16 cellular contexts compared by ENCODE assay signal in the genomic region with DNA sequence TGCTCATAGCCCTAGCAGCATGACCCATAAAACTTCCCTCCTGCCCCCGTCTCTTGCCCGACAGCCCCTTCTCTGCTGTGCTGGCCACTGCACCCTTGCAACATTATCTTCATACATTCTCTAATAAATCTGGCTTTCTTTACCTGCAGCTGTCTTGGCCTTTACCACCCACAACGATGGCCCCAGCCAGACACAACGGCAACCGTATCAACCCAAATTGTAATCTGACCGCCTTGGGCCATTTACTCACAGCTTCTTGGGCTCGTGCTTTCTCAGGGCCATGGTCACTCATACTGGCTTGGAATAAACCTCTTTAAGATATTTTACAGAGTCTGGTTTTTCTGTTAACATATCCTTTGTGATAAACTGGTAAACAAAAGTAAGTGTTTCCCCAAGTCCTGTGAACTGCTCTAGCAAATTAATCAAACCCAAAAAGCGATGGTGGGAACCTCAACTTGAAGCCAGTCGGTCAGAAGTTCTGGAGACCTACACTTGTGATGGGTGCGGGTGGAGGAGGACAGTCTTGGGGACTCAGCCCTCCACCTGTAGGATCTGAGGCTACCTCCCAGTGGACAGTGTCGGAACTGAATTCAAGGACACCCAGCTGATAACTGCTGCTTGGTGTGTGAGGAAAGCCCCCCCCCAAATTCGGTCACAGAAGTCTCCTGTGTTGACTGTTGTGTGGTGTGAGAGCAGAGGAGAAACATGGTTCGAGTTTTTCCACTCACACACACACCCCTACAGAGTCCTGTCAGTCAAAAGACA.
DNase-seq lines count a peak whose midpoint lies in the region; ATAC-seq and TF ChIP-seq lines count a peak whose summit lies in the region.
"Had no signal": no experiment of that assay in that cellular context is flagged by ENCODE, and none has a peak within 500 bp of the region (broad histone marks: within the 10 kb centered on the region; RNA-seq: fewer than 3 reads in every experiment).

No MANE protein-coding gene starts in this region.

- no peaks in the 10 kb centered on the region for H3K27me3 ChIP-seq in H7 (ENCODE audit: control insufficient read depth, insufficient read depth, low read length)
- H3K27me3 ChIP-seq in mesendoderm (ENCODE audit: insufficient read depth, low read length, poor library complexity): no peaks in the 10 kb centered on the region
- H3K27me3 ChIP-seq: esophagus muscularis mucosa, heart right ventricle, sigmoid colon, upper lobe of right lung had no signal

- no peak overlapping the region for H3K4ac ChIP-seq in mesendoderm (ENCODE audit: low read depth, low read length)

- H3K27me3 Mint-ChIP-seq in WTC11 (ENCODE audit: low read depth): no peaks in the 10 kb centered on the region
- H3K27me3 Mint-ChIP-seq in nephron progenitor cell (ENCODE audit: low read depth, poor library complexity): peaks cover 7% of the 10 kb centered on the region

- H3K36me3 ChIP-seq in H7 (replicated peaks; ENCODE audit: control insufficient read depth, insufficient read depth, low read length) (no peaks in the 10 kb centered on the region; the same call in 1 of the 2 replicates), mesendoderm (ENCODE audit: control insufficient read depth, insufficient read depth, low read length) (no peaks in the 10 kb centered on the region)
- H3K36me3 ChIP-seq: heart right ventricle, sigmoid colon, upper lobe of right lung had no signal

- H3K4me3 Mint-ChIP-seq in WTC11: no peak overlapping the region
- no peak overlapping the region for H3K4me3 Mint-ChIP-seq in nephron progenitor cell
- H3K4me3 Mint-ChIP-seq: activated T-cell treated with anti-CD3 and anti-CD28 coated beads, Interleukin-2, amount 50 U/mL, for 4 hours had no signal

- H3K4me1 Mint-ChIP-seq in WTC11: peaks cover 10% of the 10 kb centered on the region
- peaks cover 25% of the 10 kb centered on the region for H3K4me1 Mint-ChIP-seq in nephron progenitor cell

- peak; percentile 20 for DNase-seq in activated CD4-positive, alpha-beta T cell treated with anti-CD3 and anti-CD28 coated beads for 48 hours
- DNase-seq in activated CD4-positive, alpha-beta T cell treated with anti-CD3 and anti-CD28 coated beads, Interleukin-2, amount 50 U/mL, for 48 hours: no peak
- DNase-seq in H7 (peak; percentile 32), WTC11 (ENCODE audit: low spot score) (no peak), mesendoderm (peak; percentile 55), COR-L47 (lab: John Stamatoyannopoulos, UW) (no peak), globus pallidus (ENCODE audit: low spot score) (no peak), nephron progenitor cell (no peak)
- DNase-seq: activated CD4-positive, alpha-beta T cell treated with anti-CD3 and anti-CD28 coated beads for 1 hour; GOT3; midbrain; sigmoid colon; upper lobe of right lung had no signal

- peak; percentile 65; the same call in 1 of the 2 replicates for ATAC-seq in WTC11

- TF ChIP-seq CTCF in WTC11 (IDR thresholded peaks at IDR 0.05): no peak
- TF ChIP-seq CTCF in nephron progenitor cell (IDR thresholded peaks at IDR 0.05): no peak

- H2BK15ac ChIP-seq in mesendoderm (replicated peaks; ENCODE audit: low read depth): no peak overlapping the region

- POLR2A ChIA-PET in WTC11 (lab: Charles Lee): interaction anchor here (0.6 kb wide), 1 partner anchor 8 kb away, joined by 4 read pairs; no protein-coding TSS in a partner anchor

- no peaks in the 10 kb centered on the region for H3K79me1 ChIP-seq in mesendoderm (ENCODE audit: low read length)

- no peak overlapping the region for H3K56ac ChIP-seq in mesendoderm (ENCODE audit: low read length)

- no peaks in the 10 kb centered on the region for H3K79me2 ChIP-seq in mesendoderm (ENCODE audit: control insufficient read depth, insufficient read depth, low read length)

- no peak overlapping the region for H4K8ac ChIP-seq in mesendoderm (ENCODE audit: low read depth, low read length)

- H3K18ac ChIP-seq in mesendoderm (ENCODE audit: low read length): no peak overlapping the region

- no peak overlapping the region for H4K5ac ChIP-seq in mesendoderm (ENCODE audit: low read length)

- H3K9ac ChIP-seq in mesendoderm (ENCODE audit: low read length): no peak overlapping the region

- H3K23ac ChIP-seq in mesendoderm (ENCODE audit: low read length): no peak overlapping the region

- H2BK120ac ChIP-seq in mesendoderm (ENCODE audit: low read depth, low read length): no peak overlapping the region

- H3K36me3 Mint-ChIP-seq in WTC11: peaks cover 17% of the 10 kb centered on the region
- H3K36me3 Mint-ChIP-seq in nephron progenitor cell (ENCODE audit: low read depth): peaks cover 59% of the 10 kb centered on the region

- no peak overlapping the region for H3K4me2 ChIP-seq in mesendoderm (ENCODE audit: low read length)

- no CpG with 5 or more reads among the region's 13 CpGs for WGBS in mesendoderm (ENCODE audit: extremely low coverage, insufficient coverage, low lambda C conversion rate)

- H2AK5ac ChIP-seq in mesendoderm (ENCODE audit: low read length): no peak overlapping the region

- no peak overlapping the region for H2BK5ac ChIP-seq in mesendoderm (ENCODE audit: low read length)

- CTCF ChIA-PET in WTC11 (lab: Charles Lee): interaction anchor here (0.5 to 1.7 kb wide), 19 partner anchors 8 to 1064 kb away, joined by 3 to 6 read pairs (median 4); a partner anchor contains a TSS

- H3K4me3 ChIP-seq in H7 (ENCODE audit: insufficient read depth, low read depth, low read length) (no peak overlapping the region), mesendoderm (ENCODE audit: low read length) (no peak overlapping the region)
- H3K4me3 ChIP-seq: esophagus muscularis mucosa, heart right ventricle, sigmoid colon, upper lobe of right lung had no signal

- H3K4me1 ChIP-seq in mesendoderm (ENCODE audit: control insufficient read depth, low read depth, low read length): no peaks in the 10 kb centered on the region
- H3K4me1 ChIP-seq: sigmoid colon had no signal

- no peak overlapping the region for H3K27ac ChIP-seq in mesendoderm (ENCODE audit: low read depth, low read length)
- H3K27ac ChIP-seq: esophagus muscularis mucosa, heart right ventricle, sigmoid colon, upper lobe of right lung had no signal

- 0 out of 2 replicates have a peak overlapping the region, but pooled peaks have one; percentile 29 for H3K27ac Mint-ChIP-seq in WTC11
- H3K27ac Mint-ChIP-seq in nephron progenitor cell: no peak overlapping the region

- H3K9me3 Mint-ChIP-seq in WTC11 (no peaks in the 10 kb centered on the region), nephron progenitor cell (no peaks in the 10 kb centered on the region)
- H3K9me3 Mint-ChIP-seq: activated T-cell treated with anti-CD3 and anti-CD28 coated beads, Interleukin-2, amount 50 U/mL, for 4 hours had no signal

TF ChIP-seq in WTC11, 78 proteins besides CTCF, POLR2A, EP300 and RAD21 (continues in another document):
- TF ChIP-seq NR2C2 (CRISPR knock-in tag; IDR thresholded peaks at IDR 0.05): no peak
- TF ChIP-seq ZNF138 (CRISPR knock-in tag; conservative IDR thresholded peaks at IDR 0.05): no peak
- TF ChIP-seq JUN (CRISPR knock-in tag; IDR thresholded peaks at IDR 0.05): no peak
- no peak for TF ChIP-seq CBFB (CRISPR knock-in tag; IDR thresholded peaks at IDR 0.05; ENCODE audit: low read depth)
- TF ChIP-seq, protein P1, sequence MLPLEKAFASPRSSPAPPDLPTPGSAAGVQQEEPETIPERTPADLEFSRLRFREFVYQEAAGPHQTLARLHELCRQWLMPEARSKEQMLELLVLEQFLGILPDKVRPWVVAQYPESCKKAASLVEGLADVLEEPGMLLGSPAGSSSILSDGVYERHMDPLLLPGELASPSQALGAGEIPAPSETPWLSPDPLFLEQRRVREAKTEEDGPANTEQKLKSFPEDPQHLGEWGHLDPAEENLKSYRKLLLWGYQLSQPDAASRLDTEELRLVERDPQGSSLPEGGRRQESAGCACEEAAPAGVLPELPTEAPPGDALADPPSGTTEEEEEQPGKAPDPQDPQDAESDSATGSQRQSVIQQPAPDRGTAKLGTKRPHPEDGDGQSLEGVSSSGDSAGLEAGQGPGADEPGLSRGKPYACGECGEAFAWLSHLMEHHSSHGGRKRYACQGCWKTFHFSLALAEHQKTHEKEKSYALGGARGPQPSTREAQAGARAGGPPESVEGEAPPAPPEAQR (CRISPR knock-in tag; IDR thresholded peaks at IDR 0.05): no peak
- no peak for TF ChIP-seq GTF2I (CRISPR knock-in tag; conservative IDR thresholded peaks at IDR 0.05)
- no peak for TF ChIP-seq TP53 (CRISPR knock-in tag; IDR thresholded peaks at IDR 0.05)
- TF ChIP-seq NR1H2 (CRISPR knock-in tag; IDR thresholded peaks at IDR 0.05): no peak
- TF ChIP-seq ZNF121 (CRISPR knock-in tag; IDR thresholded peaks at IDR 0.05): no peak
- TF ChIP-seq, protein P2, sequence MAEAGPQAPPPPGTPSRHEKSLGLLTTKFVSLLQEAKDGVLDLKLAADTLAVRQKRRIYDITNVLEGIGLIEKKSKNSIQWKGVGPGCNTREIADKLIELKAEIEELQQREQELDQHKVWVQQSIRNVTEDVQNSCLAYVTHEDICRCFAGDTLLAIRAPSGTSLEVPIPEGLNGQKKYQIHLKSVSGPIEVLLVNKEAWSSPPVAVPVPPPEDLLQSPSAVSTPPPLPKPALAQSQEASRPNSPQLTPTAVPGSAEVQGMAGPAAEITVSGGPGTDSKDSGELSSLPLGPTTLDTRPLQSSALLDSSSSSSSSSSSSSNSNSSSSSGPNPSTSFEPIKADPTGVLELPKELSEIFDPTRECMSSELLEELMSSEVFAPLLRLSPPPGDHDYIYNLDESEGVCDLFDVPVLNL (CRISPR knock-in tag; IDR thresholded peaks at IDR 0.05; ENCODE audit: borderline replicate concordance, low read depth): no peak
- TF ChIP-seq, protein P3, sequence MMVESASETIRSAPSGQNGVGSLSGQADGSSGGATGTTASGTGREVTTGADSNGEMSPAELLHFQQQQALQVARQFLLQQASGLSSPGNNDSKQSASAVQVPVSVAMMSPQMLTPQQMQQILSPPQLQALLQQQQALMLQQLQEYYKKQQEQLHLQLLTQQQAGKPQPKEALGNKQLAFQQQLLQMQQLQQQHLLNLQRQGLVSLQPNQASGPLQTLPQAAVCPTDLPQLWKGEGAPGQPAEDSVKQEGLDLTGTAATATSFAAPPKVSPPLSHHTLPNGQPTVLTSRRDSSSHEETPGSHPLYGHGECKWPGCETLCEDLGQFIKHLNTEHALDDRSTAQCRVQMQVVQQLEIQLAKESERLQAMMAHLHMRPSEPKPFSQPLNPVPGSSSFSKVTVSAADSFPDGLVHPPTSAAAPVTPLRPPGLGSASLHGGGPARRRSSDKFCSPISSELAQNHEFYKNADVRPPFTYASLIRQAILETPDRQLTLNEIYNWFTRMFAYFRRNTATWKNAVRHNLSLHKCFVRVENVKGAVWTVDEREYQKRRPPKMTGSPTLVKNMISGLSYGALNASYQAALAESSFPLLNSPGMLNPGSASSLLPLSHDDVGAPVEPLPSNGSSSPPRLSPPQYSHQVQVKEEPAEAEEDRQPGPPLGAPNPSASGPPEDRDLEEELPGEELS (CRISPR knock-in tag; IDR thresholded peaks at IDR 0.05): no peak

Comparison
In these comparisons a context has a peak if more than half of its experiments do, and no peak if none do; other contexts are left out.
1. DNase-seq: peak in activated CD4-positive, alpha-beta T cell treated with anti-CD3 and anti-CD28 coated beads for 48 hours (single experiment), H7 (single experiment) and mesendoderm (single experiment); none in activated CD4-positive, alpha-beta T cell treated with anti-CD3 and anti-CD28 coated beads, Interleukin-2, amount 50 U/mL, for 48 hours (0 of 2), WTC11 (single experiment), COR-L47 (single experiment), globus pallidus (single experiment) and nephron progenitor cell (single experiment).